In genomic region chr4:173891072-173891471, GRCh38 we compare ENCODE assay signal across 35 cellular contexts.
"Had no signal": no experiment of that assay in that cellular context is flagged by ENCODE, and none has a peak within 500 bp of the region (broad histone marks: within the 10 kb centered on the region; RNA-seq: fewer than 3 reads in every experiment).

No MANE protein-coding gene starts in this region.

- H3K36me3 ChIP-seq: MG63 had no signal

- DNase-seq: Kasumi-1, MG63, MM.1S, MV-4-11, NCI-H1048, NCI-H1092, NCI-H1092 treated with DMSO at 0.1 percent for 48 hours, NCI-H1105, NCI-H1105 treated with DMSO at 0.1 percent for 48 hours, NCI-H1417, NCI-H1417 treated with DMSO at 0.1 percent for 48 hours, NCI-H1436, NCI-H1436 treated with DMSO at 0.1 percent for 48 hours, NCI-H146, NCI-H1694 treated with DMSO at 0.1 percent for 48 hours, NCI-H187, NCI-H187 treated with DMSO at 0.1 percent for 48 hours, NCI-H1930, NCI-H2029, NCI-H2029 treated with DMSO at 0.1 percent for 48 hours, NCI-H2081, NCI-H2081 treated with DMSO at 0.1 percent for 48 hours, NCI-H2107, NCI-H2171, NCI-H2171 treated with DMSO at 0.1 percent for 48 hours, NCI-H2227 treated with DMSO at 0.1 percent for 48 hours, NCI-H226, NCI-H345, NCI-H446, NCI-H446 treated with DMSO at 0.1 percent for 48 hours, NCI-H510A, NCI-H510A treated with DMSO at 0.1 percent for 48 hours, NCI-H524, NCI-H524 treated with DMSO at 0.1 percent for 48 hours, NCI-H526 had no signal

- H3K4me3 ChIP-seq: MG63 had no signal

- H3K27me3 ChIP-seq: MG63 had no signal

- H3K9me3 ChIP-seq: MG63 had no signal
